In the genomic region with DNA sequence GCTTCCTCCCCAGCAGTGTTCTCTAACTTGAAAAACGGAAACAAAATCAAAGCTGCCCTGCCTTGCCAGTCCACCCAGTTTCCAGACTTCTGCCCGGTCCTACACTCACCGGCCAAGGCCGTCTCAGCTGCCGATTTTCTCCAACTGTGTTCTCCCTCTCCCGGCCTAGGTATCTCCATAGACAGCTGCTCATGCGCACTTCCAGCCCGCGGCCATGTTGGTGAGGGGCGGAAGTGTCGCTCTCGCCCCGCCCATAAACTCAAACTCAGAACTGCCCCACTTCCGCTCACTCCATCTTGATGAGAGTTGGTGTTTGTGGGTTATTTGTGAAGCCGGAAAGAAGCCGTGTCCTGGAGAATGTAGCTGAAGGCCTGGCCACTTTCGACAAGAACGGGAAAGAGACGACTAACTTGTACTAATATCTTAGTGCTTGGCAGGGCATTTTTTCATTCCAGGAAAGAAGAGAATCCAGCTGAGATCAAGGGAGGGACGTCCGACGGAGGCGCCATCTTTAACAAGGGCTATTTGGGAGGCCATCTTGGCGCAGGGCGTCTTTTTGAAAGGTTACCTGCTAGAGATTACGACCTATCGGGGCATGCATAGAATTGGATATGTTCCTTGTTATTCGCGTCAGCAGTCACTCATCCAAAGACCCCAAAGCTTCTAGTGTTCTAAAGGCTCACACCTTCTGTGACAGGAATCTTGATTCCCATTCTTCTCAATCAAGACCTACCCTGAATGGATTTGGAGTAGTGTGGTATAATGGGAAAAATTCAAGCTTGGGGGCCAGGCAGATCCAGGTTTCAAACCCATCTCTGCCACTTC, we compare ENCODE assay signal across 8 cellular contexts. TPM values are rescaled to one million over a fixed set of nuclear protein-coding genes. Genes with fewer than 3 reads are reported as not detected.
DNase-seq lines count a peak whose midpoint lies in the region; ATAC-seq and TF ChIP-seq lines count a peak whose summit lies in the region.

A gene with protein sequence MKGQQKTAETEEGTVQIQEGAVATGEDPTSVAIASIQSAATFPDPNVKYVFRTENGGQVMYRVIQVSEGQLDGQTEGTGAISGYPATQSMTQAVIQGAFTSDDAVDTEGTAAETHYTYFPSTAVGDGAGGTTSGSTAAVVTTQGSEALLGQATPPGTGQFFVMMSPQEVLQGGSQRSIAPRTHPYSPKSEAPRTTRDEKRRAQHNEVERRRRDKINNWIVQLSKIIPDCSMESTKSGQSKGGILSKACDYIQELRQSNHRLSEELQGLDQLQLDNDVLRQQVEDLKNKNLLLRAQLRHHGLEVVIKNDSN (minus strand): TSS at position 229 of the 825 bp plus-strand sequence. CDS start 2,702 bp downstream, outside the sequence.

- H3K9me3 ChIP-seq in PC-9 (ENCODE audit: insufficient read depth, low read depth) (peaks cover 16% of the 10 kb centered on the region), mucosa of stomach (ENCODE audit: control insufficient read depth, low read length) (no peaks in the 10 kb centered on the region)

- peak within 1 kb of the TSS; percentile 89 for H3K9ac ChIP-seq in mucosa of stomach (ENCODE audit: low read length)

- POLR2A ChIA-PET in PC-9 (lab: Charles Lee; ENCODE audit: unreplicated experiment), result interaction anchor here (0.6 to 1.1 kb wide), 10 partner anchors 23 to 324 kb away, joined by 3 to 7 read pairs (median 4); a partner anchor contains a TSS

- 0 out of 2 replicates have a peak, but pooled peaks have one; percentile 19 for TF ChIP-seq CTCF in PC-9 (conservative IDR thresholded peaks at IDR 0.05)

- intact Hi-C loops in PC-9 (cut with micrococcal nuclease; ENCODE audit: unreplicated experiment), result loop anchor here (1.0 to 2.0 kb wide), 3 partner anchors 37 to 52 kb away; a partner anchor contains a TSS

- no peaks in the 10 kb centered on the region for H3K27me3 ChIP-seq in PC-9 (ENCODE audit: insufficient read depth, low read depth)
- no peaks in the 10 kb centered on the region for H3K27me3 ChIP-seq in mucosa of stomach (ENCODE audit: control insufficient read depth, insufficient read depth, low read length)

- ATAC-seq in GM21619 (IDR thresholded peaks at IDR 0.05; ENCODE audit: unreplicated experiment), result peak; percentile 61

- H3K9me2 ChIP-seq in PC-9 (ENCODE audit: insufficient read depth), result no peaks in the 10 kb centered on the region

- DNase-seq in DMS114 treated with DMSO at 0.1 percent for 48 hours (lab: John Stamatoyannopoulos, UW; ENCODE audit: unreplicated experiment), result peak; percentile 99
- peak; percentile 94 for DNase-seq in Jurkat, Clone E6-1 (ENCODE audit: low read depth, low spot score)
- DNase-seq in PC-9, result peak; percentile 89 to 90
- peak; percentile 95 for DNase-seq in activated T-cell treated with anti-CD3 and anti-CD28 coated beads, Interleukin-2, amount 50 U/mL, for 1 hour
- DNase-seq in erythroblast (lab: John Stamatoyannopoulos, UW), result peak; percentile 98
- peak; percentile 84 for DNase-seq in stimulated activated CD8-positive, alpha-beta memory T cell treated with anti-CD3 and anti-CD28 coated beads, Interleukin-7, amount 100 ng/mL, for 1 hour (ENCODE audit: low read depth in 2 of 2)

- H2AFZ ChIP-seq in PC-9, result peak within 1 kb of the TSS; percentile 80

- TSS peak; percentile 85 for BruUV-seq in PC-9 (replicated peaks; lab: Mats Ljungman, UMichigan)

- H4K20me1 ChIP-seq in PC-9 (ENCODE audit: insufficient read depth), result no peaks in the 10 kb centered on the region

- peaks cover 15% of the 10 kb centered on the region for H3K4me1 ChIP-seq in PC-9 (replicated peaks; ENCODE audit: insufficient read depth)
- H3K4me1 ChIP-seq in mucosa of stomach (ENCODE audit: control insufficient read depth, insufficient read depth, low read length), result peaks cover 13% of the 10 kb centered on the region

- peaks cover 3% of the 10 kb centered on the region; the same call in 1 of the 2 replicates for H3F3A ChIP-seq in PC-9 (ENCODE audit: insufficient read depth, low read depth)

- H3K4me3 ChIP-seq in Jurkat, Clone E6-1 (ENCODE audit: low read length), result peak within 1 kb of the TSS; percentile 95
- H3K4me3 ChIP-seq in PC-9 (peak within 1 kb of the TSS; percentile 66), mucosa of stomach (ENCODE audit: low read length) (peak within 1 kb of the TSS; percentile 54)

- peak; percentile 96 for TF ChIP-seq POLR2A in erythroblast (IDR thresholded peaks at IDR 0.05; ENCODE audit: low read length)

- H3K36me3 ChIP-seq in PC-9 (ENCODE audit: low read depth) (no peaks in the 10 kb centered on the region; the same call in 1 of the 2 replicates), mucosa of stomach (ENCODE audit: control insufficient read depth, insufficient read depth, low read length) (peaks cover 16% of the 10 kb centered on the region)

- peaks cover 21% of the 10 kb centered on the region for H3K79me2 ChIP-seq in PC-9 (ENCODE audit: low read depth)

- H3K27ac ChIP-seq in PC-9, result peak within 1 kb of the TSS; percentile 85

- CTCF ChIA-PET in PC-9 (lab: Charles Lee), result interaction anchor here (0.5 to 2.3 kb wide), 4 partner anchors 39 to 55 kb away, joined by 3 to 11 read pairs (median 6); a partner anchor contains a TSS

- H3K4me2 ChIP-seq in PC-9, result peak within 1 kb of the TSS; percentile 87

RNA-seq across cellular contexts. Expression of the gene that starts here (rescaled TPM):
- 81.0 TPM for polyA plus RNA-seq in Jurkat, Clone E6-1 (2012; ENCODE audit: insufficient read depth, insufficient read length)
- 34.8 and 43.2 TPM in 2 replicates for total RNA-seq in PC-9 (2021)

Comparison
In these comparisons a context has a peak if more than half of its experiments do, and no peak if none do; other contexts are left out.
1. Peak in every context shown above with its lines: DNase-seq, ATAC-seq, H3K4me3 ChIP-seq and H3K27ac ChIP-seq.